2 cellular contexts compared by ENCODE assay signal in genomic region chr3:140423146-140423545, GRCh38.
TF ChIP-seq lines count a peak whose summit lies in the region.

No MANE protein-coding gene starts in this region.

TF ChIP-seq in A549, 52 proteins besides CTCF, POLR2A, EP300 and RAD21 (continued from another document):
- TF ChIP-seq E2F6 (IDR thresholded peaks at IDR 0.05; ENCODE audit: borderline replicate concordance, low read depth), result no peak
- no peak for TF ChIP-seq HEYL (CRISPR knock-in tag; IDR thresholded peaks at IDR 0.05)
- no peak for TF ChIP-seq SMC3 (IDR thresholded peaks at IDR 0.05)
- TF ChIP-seq, protein P1, sequence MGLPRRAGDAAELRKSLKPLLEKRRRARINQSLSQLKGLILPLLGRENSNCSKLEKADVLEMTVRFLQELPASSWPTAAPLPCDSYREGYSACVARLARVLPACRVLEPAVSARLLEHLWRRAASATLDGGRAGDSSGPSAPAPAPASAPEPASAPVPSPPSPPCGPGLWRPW (IDR thresholded peaks at IDR 0.05), result no peak
- no peak for TF ChIP-seq POLR2AphosphoS2 (conservative IDR thresholded peaks at IDR 0.05; ENCODE audit: low read length)
- TF ChIP-seq MYC (IDR thresholded peaks at IDR 0.05; ENCODE audit: borderline replicate concordance, low read length), result no peak

TF ChIP-seq in IMR-90, 13 proteins besides CTCF, POLR2A, EP300 and RAD21 (continued from another document):
- TF ChIP-seq ELK1 (IDR thresholded peaks at IDR 0.05; ENCODE audit: borderline replicate concordance, low read depth, low read length) (no peak), RCOR1 (IDR thresholded peaks at IDR 0.05; ENCODE audit: insufficient replicate concordance, low read length) (no peak), MXI1 (IDR thresholded peaks at IDR 0.05; ENCODE audit: borderline replicate concordance, low read depth, low read length) (no peak), CHD1 (IDR thresholded peaks at IDR 0.05; ENCODE audit: low read depth, low read length) (no peak), CEBPB (IDR thresholded peaks at IDR 0.05; ENCODE audit: low read depth, low read length) (no peak), USF2 (IDR thresholded peaks at IDR 0.05; ENCODE audit: low read depth, low read length) (no peak), RFX5 (IDR thresholded peaks at IDR 0.05; ENCODE audit: low read depth, low read length) (no peak), BHLHE40 (IDR thresholded peaks at IDR 0.05; ENCODE audit: low read depth, low read length) (no peak), MAFK (IDR thresholded peaks at IDR 0.05; ENCODE audit: low read depth, low read length) (no peak)
